ENCODE assay signal across 1 cellular context in genomic region chr22:41479671-41480396, GRCh38.
TF ChIP-seq lines count a peak whose summit lies in the region.

No MANE protein-coding gene starts in this region.

TF ChIP-seq in IMR-90, 13 proteins besides CTCF, POLR2A, EP300 and RAD21:
- no peak for TF ChIP-seq MAFK (IDR thresholded peaks at IDR 0.05; ENCODE audit: low read depth, low read length)
- no peak for TF ChIP-seq RCOR1 (IDR thresholded peaks at IDR 0.05; ENCODE audit: insufficient replicate concordance, low read length)
- TF ChIP-seq NFE2L2 (IDR thresholded peaks at IDR 0.05; ENCODE audit: low read depth, low read length) = no peak
- no peak; the same call in 1 of the 2 replicates for TF ChIP-seq MXI1 (IDR thresholded peaks at IDR 0.05; ENCODE audit: borderline replicate concordance, low read depth, low read length)
- no peak for TF ChIP-seq CEBPB (IDR thresholded peaks at IDR 0.05; ENCODE audit: low read depth, low read length)
- no peak for TF ChIP-seq MAZ (IDR thresholded peaks at IDR 0.05; ENCODE audit: borderline replicate concordance, low read depth, low read length)
- no peak for TF ChIP-seq FOS (IDR thresholded peaks at IDR 0.05; ENCODE audit: low read depth, low read length)
- TF ChIP-seq ELK1 (IDR thresholded peaks at IDR 0.05; ENCODE audit: borderline replicate concordance, low read depth, low read length) = no peak
- no peak for TF ChIP-seq CHD1 (IDR thresholded peaks at IDR 0.05; ENCODE audit: low read depth, low read length)
- TF ChIP-seq USF2 (IDR thresholded peaks at IDR 0.05; ENCODE audit: low read depth, low read length) = no peak
- no peak for TF ChIP-seq SMC3 (IDR thresholded peaks at IDR 0.05; ENCODE audit: low read depth, low read length)
- TF ChIP-seq BHLHE40 (IDR thresholded peaks at IDR 0.05; ENCODE audit: low read depth, low read length) = no peak
- TF ChIP-seq RFX5 (IDR thresholded peaks at IDR 0.05; ENCODE audit: low read depth, low read length) = no peak
